28 cellular contexts compared by ENCODE assay signal in the genomic region with DNA sequence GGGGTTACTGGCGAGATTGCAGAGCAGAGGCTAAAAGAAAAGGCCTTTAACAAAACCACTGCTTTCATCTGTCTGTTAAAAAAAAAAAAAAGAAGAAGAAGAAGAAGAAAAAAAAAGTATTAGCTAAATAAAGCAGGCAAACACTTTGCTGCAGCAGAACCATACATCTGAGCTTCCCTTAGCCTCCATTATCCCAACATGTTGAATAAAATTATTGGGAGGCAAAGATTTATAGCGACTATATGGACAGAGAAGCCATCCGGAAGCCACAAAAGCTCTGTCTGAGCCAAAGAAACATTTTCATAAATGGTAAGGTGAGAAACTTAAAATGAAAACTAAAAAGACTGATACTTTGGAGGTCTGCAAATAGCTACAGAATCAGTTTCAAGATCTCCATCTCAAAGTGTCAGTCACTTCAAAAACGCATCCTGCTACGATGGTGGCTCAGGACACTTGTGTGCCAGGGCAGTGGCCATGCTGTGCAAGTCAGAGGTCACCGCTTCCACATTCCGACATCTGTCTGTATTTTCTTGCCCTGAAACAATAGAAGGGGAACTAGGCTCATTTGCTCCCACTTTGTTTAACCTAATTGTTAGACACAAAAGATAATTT. TPM values are rescaled to one million over a fixed set of nuclear protein-coding genes. Genes with fewer than 3 reads are reported as not detected.
A peak's percentile ranks its signal among the peaks of the same experiment; 100 is the strongest.
DNase-seq lines count a peak whose midpoint lies in the region; ATAC-seq, FAIRE-seq and TF ChIP-seq lines count a peak whose summit lies in the region.
"Had no signal": no experiment of that assay in that cellular context is flagged by ENCODE, and none has a peak within 500 bp of the region (broad histone marks: within the 10 kb centered on the region; RNA-seq: fewer than 3 reads in every experiment).

No MANE protein-coding gene starts in this region.

- H3K36me3 Mint-ChIP-seq in MCF 10A (ENCODE audit: insufficient read depth, unreplicated experiment) = peaks cover 25% of the 10 kb centered on the region
- H3K36me3 Mint-ChIP-seq: activated naive CD8-positive, alpha-beta T cell; CD8-positive, alpha-beta memory T cell; memory B cell; stimulated activated effector memory CD8-positive, alpha-beta T cell treated with anti-CD3 and anti-CD28 coated beads, Interleukin-12 subunit alpha, Interleukin-12 subunit beta, amount 100 ng/mL, for 72 hours; T-cell had no signal

- H3K27ac ChIP-seq in mammary epithelial cell (ENCODE audit: insufficient read depth, low read depth, low read length) = no peak overlapping the region
- H3K27ac ChIP-seq in GM12878 (ENCODE audit: control insufficient read depth, insufficient read depth) = no peak overlapping the region
- H3K27ac ChIP-seq in body of pancreas = no peak overlapping the region
- H3K27ac ChIP-seq in tibial artery = no peak overlapping the region
- H3K27ac ChIP-seq: ascending aorta had no signal

- dilution Hi-C loops in mammary epithelial cell (cut with HindIII; ENCODE audit: low sequenced_read_pairs) = loop anchor here (25.0 kb wide), 1 partner anchor 199 kb away; no protein-coding TSS in a partner anchor

- no TSS peak for BruUV-seq in MCF 10A (replicated peaks; lab: Mats Ljungman, UMichigan)
- BruUV-seq in mammary epithelial cell (replicated peaks; lab: Mats Ljungman, UMichigan) = no TSS peak
- no TSS peak for BruUV-seq in GM12878 (replicated peaks; lab: Mats Ljungman, UMichigan)

- TF ChIP-seq RAD21 in GM12878 (IDR thresholded peaks at IDR 0.05; ENCODE audit: insufficient read depth, low read depth, low read length) = no peak

- H3K4me1 Mint-ChIP-seq in MCF 10A (ENCODE audit: insufficient read depth, unreplicated experiment) = peaks cover 27% of the 10 kb centered on the region
- H3K4me1 Mint-ChIP-seq: activated CD4-positive, alpha-beta memory T cell treated with anti-CD3 and anti-CD28 coated beads, Interleukin-2, amount 10 ng/mL, durations not matched to agents 7 days and 5 days; CD8-positive, alpha-beta memory T cell; memory B cell; stimulated activated effector memory CD8-positive, alpha-beta T cell treated with anti-CD3 and anti-CD28 coated beads, Interleukin-12 subunit alpha, Interleukin-12 subunit beta, amount 100 ng/mL, for 72 hours; T-cell had no signal

- ATAC-seq in HG02798 (IDR thresholded peaks at IDR 0.05; ENCODE audit: poor library complexity, unreplicated experiment) (peak; percentile 71), GM12878 (peak; percentile 66), body of pancreas (no peak), GM21367 (IDR thresholded peaks at IDR 0.05; ENCODE audit: unreplicated experiment) (no peak)
- ATAC-seq: stimulated activated effector memory CD8-positive, alpha-beta T cell treated with anti-CD3 and anti-CD28 coated beads, Interleukin-12 subunit alpha, Interleukin-12 subunit beta, amount 100 ng/mL, for 72 hours; T-cell had no signal

- TF ChIP-seq POLR2A in GM12878 (IDR thresholded peaks at IDR 0.05; ENCODE audit: low read depth, low read length) (no peak), body of pancreas (IDR thresholded peaks at IDR 0.05) (no peak)

- no peak overlapping the region for H3K4me3 Mint-ChIP-seq in MCF 10A (ENCODE audit: unreplicated experiment)
- H3K4me3 Mint-ChIP-seq: activated CD4-positive, alpha-beta memory T cell treated with anti-CD3 and anti-CD28 coated beads, Interleukin-2, amount 10 ng/mL, durations not matched to agents 7 days and 5 days; activated naive CD8-positive, alpha-beta T cell; CD8-positive, alpha-beta memory T cell; memory B cell; stimulated activated effector memory CD8-positive, alpha-beta T cell treated with anti-CD3 and anti-CD28 coated beads, Interleukin-12 subunit alpha, Interleukin-12 subunit beta, amount 100 ng/mL, for 72 hours; T-cell had no signal

- H2AFZ ChIP-seq in mammary epithelial cell (ENCODE audit: low read depth, low read length) (no peak overlapping the region), GM12878 (ENCODE audit: control insufficient read depth, low read depth, low read length) (no peak overlapping the region)

- 99% methylated on average over 7 of the region's 7 CpGs for WGBS in mammary epithelial cell (ENCODE audit: low coverage, missing lambda C conversion rate)
- 36% methylated on average over 7 of the region's 7 CpGs for WGBS in GM12878 (ENCODE audit: insufficient coverage, insufficient replicate concordance, low lambda C conversion rate, missing lambda C conversion rate)
- 86 to 87% methylated on average over 7 of the region's 7 CpGs for WGBS in body of pancreas, 2 donors

- H3K79me2 ChIP-seq in mammary epithelial cell (ENCODE audit: insufficient read depth, low read length) (peaks cover 91% of the 10 kb centered on the region), GM12878 (ENCODE audit: control insufficient read depth, insufficient read depth, low read length) (peaks cover 47% of the 10 kb centered on the region)

- RAD21 ChIA-PET in GM12878 (lab: Charles Lee; ENCODE audit: unreplicated experiment) = interaction anchor here (0.6 to 3.0 kb wide), 7 partner anchors 9 to 231 kb away, joined by 3 to 8 read pairs (median 5); partner anchors contain the start of gene EFNA5

- H3K27ac Mint-ChIP-seq in MCF 10A (ENCODE audit: low read depth, unreplicated experiment) = peak overlapping the region; percentile 7
- H3K27ac Mint-ChIP-seq: activated CD4-positive, alpha-beta memory T cell treated with anti-CD3 and anti-CD28 coated beads, Interleukin-2, amount 10 ng/mL, durations not matched to agents 7 days and 5 days; activated naive CD8-positive, alpha-beta T cell; CD8-positive, alpha-beta memory T cell; memory B cell; stimulated activated effector memory CD8-positive, alpha-beta T cell treated with anti-CD3 and anti-CD28 coated beads, Interleukin-12 subunit alpha, Interleukin-12 subunit beta, amount 100 ng/mL, for 72 hours; T-cell had no signal

- in situ Hi-C loops in mammary epithelial cell (cut with MboI; ENCODE audit: low sequenced_read_pairs in 2 of 2) = loop anchor here in 1 of 2 donors (25.0 kb wide), 2 partner anchors 199 to 274 kb away; no protein-coding TSS in a partner anchor
- in situ Hi-C loops in GM12878 (cut with MboI) = no loop called here

- no peaks in the 10 kb centered on the region for H3K9me3 Mint-ChIP-seq in MCF 10A (ENCODE audit: unreplicated experiment)
- H3K9me3 Mint-ChIP-seq: activated CD4-positive, alpha-beta memory T cell treated with anti-CD3 and anti-CD28 coated beads, Interleukin-2, amount 10 ng/mL, durations not matched to agents 7 days and 5 days; CD8-positive, alpha-beta memory T cell; memory B cell; stimulated activated effector memory CD8-positive, alpha-beta T cell treated with anti-CD3 and anti-CD28 coated beads, Interleukin-12 subunit alpha, Interleukin-12 subunit beta, amount 100 ng/mL, for 72 hours; T-cell had no signal

- H3K4me2 ChIP-seq in mammary epithelial cell (ENCODE audit: insufficient read depth, low read depth, low read length) (no peak overlapping the region), GM12878 (ENCODE audit: control insufficient read depth, insufficient read depth) (peak overlapping the region; percentile 42)

- SMC1A ChIA-PET in GM12878 (lab: Charles Lee; ENCODE audit: uncharacterized antibody, unreplicated experiment) = interaction anchor here (0.6 to 5.4 kb wide), 13 partner anchors 11 to 428 kb away, joined by 3 to 25 read pairs (median 4); no protein-coding TSS in a partner anchor

- H3K9ac ChIP-seq in mammary epithelial cell (ENCODE audit: insufficient read depth, low read length) (no peak overlapping the region), GM12878 (ENCODE audit: control insufficient read depth, insufficient read depth, low read length) (no peak overlapping the region)

- TF ChIP-seq EP300 in GM12878 (IDR thresholded peaks at IDR 0.05; ENCODE audit: borderline replicate concordance in 1 of 2, control insufficient read depth in 1 of 2, low read depth in 2 of 2, low read length in 2 of 2) = no peak

- H4K20me1 ChIP-seq in mammary epithelial cell (ENCODE audit: insufficient read depth, low read length) (no peaks in the 10 kb centered on the region), GM12878 (ENCODE audit: control insufficient read depth, insufficient read depth) (no peaks in the 10 kb centered on the region)

- H3K4me3 ChIP-seq in mammary epithelial cell (replicated peaks in 1 of 3; ENCODE audit: insufficient read depth in 1 of 3, low read depth in 2 of 3, low read length in 3 of 3) = no peak overlapping the region
- H3K4me3 ChIP-seq in GM12878 = no peak overlapping the region
- no peak overlapping the region for H3K4me3 ChIP-seq in body of pancreas
- no peak overlapping the region for H3K4me3 ChIP-seq in tibial artery
- H3K4me3 ChIP-seq: ascending aorta, dorsolateral prefrontal cortex, MG63 had no signal

- H3K27me3 ChIP-seq in mammary epithelial cell (ENCODE audit: insufficient read depth, low read length) (no peaks in the 10 kb centered on the region), GM12878 (replicated peaks in 1 of 2; ENCODE audit: control insufficient read depth in 2 of 2, insufficient read depth in 2 of 2, low read length in 1 of 2) (no peaks in the 10 kb centered on the region; a peak in 1 of 4 replicates), body of pancreas (no peaks in the 10 kb centered on the region), tibial artery (no peaks in the 10 kb centered on the region)
- H3K27me3 ChIP-seq: ascending aorta, dorsolateral prefrontal cortex had no signal

- TF ChIP-seq CTCF in MCF 10A (IDR thresholded peaks at IDR 0.05; ENCODE audit: unreplicated experiment) = no peak
- no peak for TF ChIP-seq CTCF in mammary epithelial cell (conservative IDR thresholded peaks at IDR 0.05 in 1 of 2, IDR thresholded peaks at IDR 0.05 in 1 of 2; ENCODE audit: extremely low read depth in 1 of 2, insufficient read depth in 1 of 2, low read depth in 1 of 2, low read length in 2 of 2)
- no peak for TF ChIP-seq CTCF in GM12878 (IDR thresholded peaks at IDR 0.05 in 2 of 3, conservative IDR thresholded peaks at IDR 0.05 in 1 of 3; ENCODE audit: control insufficient read depth in 2 of 3, extremely low read depth in 1 of 3, insufficient read depth in 1 of 3, low read depth in 3 of 3, low read length in 3 of 3)
- no peak for TF ChIP-seq CTCF in body of pancreas (IDR thresholded peaks at IDR 0.05)
- no peak for TF ChIP-seq CTCF in tibial artery (IDR thresholded peaks at IDR 0.05)

- peak; percentile 7 for FAIRE-seq in GM12878 (lab: Jason Lieb, UNC)
- FAIRE-seq: TTC549 had no signal

- no peak for DNase-seq in MCF 10A (ENCODE audit: unreplicated experiment)
- DNase-seq in mammary epithelial cell = no peak
- DNase-seq in GM12878 (ENCODE audit: low read depth, low spot score) = peak; percentile 60
- peak; percentile 67 for DNase-seq in retina
- no peak for DNase-seq in body of pancreas
- no peak for DNase-seq in tibial artery
- DNase-seq: 8988T; activated CD4-positive, alpha-beta memory T cell treated with anti-CD3 and anti-CD28 coated beads, Interleukin-2, amount 10 ng/mL, durations not matched to agents 7 days and 5 days; activated CD4-positive, CD25-positive, alpha-beta regulatory T cell treated with anti-CD3 and anti-CD28 coated beads, Interleukin-2, amount 50 U/mL, for 72 hours; CD8-positive, alpha-beta memory T cell; central memory CD4-positive, alpha-beta T cell; dorsolateral prefrontal cortex; GDM1; GOT3; kidney glomerular epithelial cell; MG63; NCI-H146; NCI-H510A treated with DMSO at 0.1 percent for 48 hours; NK-92 treated with Interleukin-12 subunit alpha and Interleukin-12 subunit beta, amount 100 ng/mL, for 24 hours; SIG-M5; T-cell had no signal

- no peaks in the 10 kb centered on the region for H3K27me3 Mint-ChIP-seq in MCF 10A (ENCODE audit: insufficient read depth, unreplicated experiment)

- H3K4me1 ChIP-seq in mammary epithelial cell (ENCODE audit: insufficient read depth, low read length) = peaks cover under 1% of the 10 kb centered on the region
- H3K4me1 ChIP-seq in GM12878 (ENCODE audit: control insufficient read depth, insufficient read depth, low read length) = no peaks in the 10 kb centered on the region; the same call in 1 of the 2 replicates
- no peaks in the 10 kb centered on the region for H3K4me1 ChIP-seq in body of pancreas
- H3K4me1 ChIP-seq in tibial artery = peaks cover 0 to 15% (median 0%) of the 10 kb centered on the region in 4 donors
- H3K4me1 ChIP-seq: ascending aorta had no signal

- CTCF ChIA-PET in MCF 10A (lab: Yijun Ruan, JAX) = interaction anchor here (0.6 to 1.3 kb wide), 3 partner anchors 17 to 253 kb away, joined by 3 to 4 read pairs (median 3); no protein-coding TSS in a partner anchor
- CTCF ChIA-PET in mammary epithelial cell (lab: Charles Lee; ENCODE audit: low non-redundant PET) = no interaction called here
- CTCF ChIA-PET in GM12878 (lab: Yijun Ruan, JAX) = interaction anchor here (0.6 to 1.9 kb wide), 9 partner anchors 11 to 684 kb away, joined by 3 to 5 read pairs (median 3); no protein-coding TSS in a partner anchor

- peaks cover 4% of the 10 kb centered on the region for H3K36me3 ChIP-seq in mammary epithelial cell (ENCODE audit: insufficient read depth, low read length)
- H3K36me3 ChIP-seq in GM12878 (ENCODE audit: control insufficient read depth in 2 of 2, insufficient read depth in 2 of 2, low read length in 1 of 2) = no peaks in the 10 kb centered on the region
- H3K36me3 ChIP-seq in body of pancreas (replicated peaks in 1 of 2; ENCODE audit: insufficient read depth in 1 of 2, low read depth in 2 of 2) = no peaks in the 10 kb centered on the region
- H3K36me3 ChIP-seq in tibial artery = no peaks in the 10 kb centered on the region
- H3K36me3 ChIP-seq: ascending aorta, MG63 had no signal

- intact Hi-C loops in MCF 10A (cut with micrococcal nuclease) (no loop called here), mammary epithelial cell (cut with micrococcal nuclease) (no loop called here), GM12878 (cut with micrococcal nuclease; ENCODE audit: unreplicated experiment) (no loop called here), body of pancreas (cut with DNase I) (no loop called here), tibial artery (cut with DNase I; ENCODE audit: low total_unique reads) (no loop called here)

- POLR2A ChIA-PET in MCF 10A (lab: Yijun Ruan, JAX) (interaction anchor here (0.7 to 2.4 kb wide), 11 partner anchors 9 to 233 kb away, joined by 3 to 9 read pairs (median 4); partner anchors contain the start of gene EFNA5), GM12878 (lab: Charles Lee) (interaction anchor here (0.7 to 1.8 kb wide), 7 partner anchors 9 to 42 kb away, joined by 3 to 5 read pairs (median 4); partner anchors contain the start of gene EFNA5)

- H3K9me3 ChIP-seq in mammary epithelial cell (replicated peaks; ENCODE audit: insufficient read depth, low read length) = no peaks in the 10 kb centered on the region
- H3K9me3 ChIP-seq in GM12878 (replicated peaks; ENCODE audit: control insufficient read depth, insufficient read depth, low read length) = no peaks in the 10 kb centered on the region
- no peaks in the 10 kb centered on the region for H3K9me3 ChIP-seq in body of pancreas
- no peaks in the 10 kb centered on the region for H3K9me3 ChIP-seq in tibial artery
- H3K9me3 ChIP-seq: ascending aorta, MG63 had no signal

RNA-seq across cellular contexts. Expression of gene EFNA5, which starts 9.6 kb away (rescaled TPM):
- total RNA-seq in MCF 10A (2022) = 45.8 and 51.2 TPM in 2 replicates
- total RNA-seq in mammary epithelial cell = 10 to 100 TPM; 21.6 to 27.8 TPM
- polyA plus RNA-seq in mammary epithelial cell = 7.5 TPM
- 159 TPM for polyA minus RNA-seq in mammary epithelial cell
- total RNA-seq in GM12878 (2013; cell fraction: nucleolus; rRNA removed) = 67.7 and 72.6 TPM in 2 replicates
- 2.6 and 3.7 TPM in 2 replicates for total RNA-seq in GM12878 (2014; rRNA removed)
- total RNA-seq in GM12878 (2014; rRNA removed; fragmentation: Illumina TruSeq; extraction: Trizol) = 3.7 and 4.0 TPM in 2 replicates
- total RNA-seq in GM12878 (2021) = 11.4 and 13.5 TPM in 2 replicates
- 13.2 TPM for polyA plus RNA-seq in GM12878 (2011; ENCODE audit: low read depth)
- polyA plus RNA-seq in GM12878 (2011; rRNA removed) = 0.09 and 0.19 TPM in 2 replicates
- polyA plus RNA-seq in GM12878 (2011; cell fraction: cytosol; rRNA removed) = 0.05 and 0.31 TPM in 2 replicates
- polyA plus RNA-seq in GM12878 (2011; cell fraction: nucleus; rRNA removed) = 0.27 and 0.67 TPM in 2 replicates
- 3.3 and 4.4 TPM in 2 replicates for polyA plus RNA-seq in GM12878 (2012)
- 3.8 and 4.6 TPM in 2 replicates for polyA plus RNA-seq in GM12878 (2014; fragmentation: Illumina TruSeq; extraction: Trizol)
- 1 to 10 TPM; 2.1 to 7.6 TPM for polyA plus RNA-seq in GM12878 (2014; fragmentation: Nextera tagmentation; extraction: Ambion mirVana)
- 1.5 and 1.6 TPM in 2 replicates for polyA plus RNA-seq in GM12878 (2014; rRNA removed)
- 10 to 100 TPM in 1 of 2 experiments, 1 to 10 TPM in 1; 9.8 to 12.6 TPM for polyA plus RNA-seq in GM12878 (2016; fragmentation: Nextera tagmentation; extraction: Ambion mirVana)
- polyA minus RNA-seq in GM12878 (2011; rRNA and poly(A)+ RNA removed) = 0.29 and 0.88 TPM in 2 replicates
- polyA minus RNA-seq in GM12878 (2011; cell fraction: cytosol; rRNA and poly(A)+ RNA removed) = 0.21 TPM in 1 of 2 replicates, not detected in the other
- polyA minus RNA-seq in GM12878 (2011; cell fraction: nucleus; rRNA and poly(A)+ RNA removed) = 1.1 and 2.1 TPM in 2 replicates
- 1 to 10 TPM; 1.3 to 3.4 TPM for total RNA-seq in body of pancreas
- total RNA-seq: activated CD4-positive, alpha-beta memory T cell treated with anti-CD3 and anti-CD28 coated beads, Interleukin-2, amount 10 ng/mL, durations not matched to agents 7 days and 5 days; CD8-positive, alpha-beta memory T cell had no signal

Comparison
In these comparisons a context has a peak if more than half of its experiments do, and no peak if none do; other contexts are left out.
1. DNase-seq: peak in GM12878 (single experiment) and retina (single experiment); none in MCF 10A (single experiment), mammary epithelial cell (single experiment), body of pancreas (0 of 4) and tibial artery (0 of 2).
2. ATAC-seq: peak in HG02798 (single experiment) and GM12878 (single experiment); none in body of pancreas (single experiment) and GM21367 (single experiment).